In genomic region chr2:127000194-127000593, GRCh38 we compare ENCODE assay signal across 1 cellular context.
TF ChIP-seq lines count a peak whose summit lies in the region.

No MANE protein-coding gene starts in this region.

TF ChIP-seq in WTC11, 78 proteins besides CTCF, POLR2A, EP300 and RAD21 (continued from another document):
- TF ChIP-seq STAT6 (CRISPR knock-in tag; conservative IDR thresholded peaks at IDR 0.05; ENCODE audit: low read depth), result no peak
